In the genomic region with DNA sequence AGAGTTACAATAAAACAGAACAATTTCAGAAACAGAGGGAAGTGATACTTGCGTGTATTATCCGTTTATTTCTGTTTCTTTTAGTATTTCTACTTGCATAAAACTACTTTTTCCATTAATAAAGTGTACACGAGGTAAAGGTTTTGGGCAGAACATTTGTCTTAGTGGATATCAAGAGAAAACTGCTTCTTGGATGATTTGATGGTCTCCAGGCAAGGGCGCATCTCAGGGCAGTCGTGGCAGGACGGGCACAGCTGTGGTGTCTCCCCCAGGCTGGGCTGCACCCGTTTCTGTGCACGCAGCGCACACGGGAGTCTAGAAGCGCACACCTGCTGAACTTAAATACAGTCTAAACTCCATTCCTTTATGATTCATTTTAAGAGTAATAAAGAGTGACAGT, we compare ENCODE assay signal across 2 cellular contexts.
TF ChIP-seq lines count a peak whose summit lies in the region.

No MANE protein-coding gene starts in this region.

TF ChIP-seq in A549, 52 proteins besides CTCF, POLR2A, EP300 and RAD21:
- TF ChIP-seq, protein P1, sequence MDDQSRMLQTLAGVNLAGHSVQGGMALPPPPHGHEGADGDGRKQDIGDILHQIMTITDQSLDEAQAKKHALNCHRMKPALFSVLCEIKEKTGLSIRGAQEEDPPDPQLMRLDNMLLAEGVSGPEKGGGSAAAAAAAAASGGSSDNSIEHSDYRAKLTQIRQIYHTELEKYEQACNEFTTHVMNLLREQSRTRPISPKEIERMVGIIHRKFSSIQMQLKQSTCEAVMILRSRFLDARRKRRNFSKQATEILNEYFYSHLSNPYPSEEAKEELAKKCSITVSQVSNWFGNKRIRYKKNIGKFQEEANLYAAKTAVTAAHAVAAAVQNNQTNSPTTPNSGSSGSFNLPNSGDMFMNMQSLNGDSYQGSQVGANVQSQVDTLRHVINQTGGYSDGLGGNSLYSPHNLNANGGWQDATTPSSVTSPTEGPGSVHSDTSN (IDR thresholded peaks at IDR 0.05): no peak
- TF ChIP-seq FOXS1 (CRISPR knock-in tag; IDR thresholded peaks at IDR 0.05) (no peak), MAFK (IDR thresholded peaks at IDR 0.05; ENCODE audit: partially characterized antibody) (no peak), ZNF302 (CRISPR knock-in tag; IDR thresholded peaks at IDR 0.05) (no peak), ZSCAN20 (CRISPR knock-in tag; IDR thresholded peaks at IDR 0.05) (no peak), GATA3 (IDR thresholded peaks at IDR 0.05; ENCODE audit: borderline replicate concordance) (no peak), BCL3 (IDR thresholded peaks at IDR 0.05) (no peak), SREBF2 (IDR thresholded peaks at IDR 0.05) (no peak), NR3C1 (IDR thresholded peaks at IDR 0.05) (no peak), HES2 (IDR thresholded peaks at IDR 0.05) (no peak), MAZ (IDR thresholded peaks at IDR 0.05; ENCODE audit: borderline replicate concordance, low read depth, low read length) (no peak), TFCP2L1 (CRISPR knock-in tag; IDR thresholded peaks at IDR 0.05) (no peak), RNF2 (IDR thresholded peaks at IDR 0.05; ENCODE audit: borderline replicate concordance, low read depth) (no peak), ELK1 (IDR thresholded peaks at IDR 0.05; ENCODE audit: low read depth, low read length) (no peak), EHF (CRISPR knock-in tag; IDR thresholded peaks at IDR 0.05) (no peak), KDM1A (IDR thresholded peaks at IDR 0.05; ENCODE audit: low read depth) (no peak), HOXA7 (CRISPR knock-in tag; IDR thresholded peaks at IDR 0.05) (no peak), RCOR1 (IDR thresholded peaks at IDR 0.05; ENCODE audit: low read depth, low read length) (no peak), JUNB (IDR thresholded peaks at IDR 0.05) (no peak)
- TF ChIP-seq, protein P2, sequence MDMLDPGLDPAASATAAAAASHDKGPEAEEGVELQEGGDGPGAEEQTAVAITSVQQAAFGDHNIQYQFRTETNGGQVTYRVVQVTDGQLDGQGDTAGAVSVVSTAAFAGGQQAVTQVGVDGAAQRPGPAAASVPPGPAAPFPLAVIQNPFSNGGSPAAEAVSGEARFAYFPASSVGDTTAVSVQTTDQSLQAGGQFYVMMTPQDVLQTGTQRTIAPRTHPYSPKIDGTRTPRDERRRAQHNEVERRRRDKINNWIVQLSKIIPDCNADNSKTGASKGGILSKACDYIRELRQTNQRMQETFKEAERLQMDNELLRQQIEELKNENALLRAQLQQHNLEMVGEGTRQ (IDR thresholded peaks at IDR 0.05): no peak

TF ChIP-seq in H1, 55 proteins besides CTCF, POLR2A, EP300 and RAD21 (continued from another document):
- TF ChIP-seq RNF2 (IDR thresholded peaks at IDR 0.05; ENCODE audit: borderline replicate concordance, low read depth, low read length, missing control alignments, poor library complexity, severe bottlenecking): peak; percentile 5
- no peak for TF ChIP-seq PHF8 (conservative IDR thresholded peaks at IDR 0.05; ENCODE audit: low read depth, low read length)
- TF ChIP-seq SP4 (IDR thresholded peaks at IDR 0.05; ENCODE audit: low read length): no peak
